Comparison of ENCODE assay signal across 13 cellular contexts in the genomic region with DNA sequence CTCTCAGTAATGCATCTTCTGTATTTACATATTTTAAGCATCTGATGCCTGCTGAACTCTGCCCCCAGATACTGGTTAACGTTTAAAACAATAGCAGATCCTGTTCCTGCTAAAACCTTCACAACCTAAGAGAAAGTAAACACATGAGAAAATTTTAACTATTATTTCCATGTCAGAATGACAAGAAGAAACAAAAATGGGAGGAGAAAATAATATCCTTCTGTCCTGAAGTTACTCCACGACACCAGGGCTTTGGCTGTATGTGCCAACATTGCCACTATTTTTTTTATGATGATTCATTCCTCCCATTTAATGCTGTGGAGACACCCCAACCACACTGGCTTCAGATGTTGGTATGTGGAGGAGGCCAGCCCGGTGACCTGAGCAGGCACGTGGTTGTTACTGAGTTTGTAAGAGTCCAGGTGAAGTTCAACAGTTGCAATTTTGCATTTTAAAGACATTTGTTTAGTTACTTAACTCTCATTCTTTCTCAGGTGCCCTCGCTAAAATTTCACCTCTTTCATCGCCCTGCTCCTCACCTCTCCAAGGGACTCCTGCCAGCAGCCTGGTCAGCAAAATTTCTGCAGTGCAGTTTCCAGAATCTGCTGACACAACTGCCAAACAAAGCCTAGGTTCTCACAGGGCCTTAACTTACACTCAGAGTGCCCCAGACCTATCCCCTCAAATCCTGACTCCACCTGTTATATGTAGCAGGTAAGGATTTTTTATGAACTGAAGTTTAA.
DNase-seq lines count a peak whose midpoint lies in the region; ATAC-seq and TF ChIP-seq lines count a peak whose summit lies in the region.
"Had no signal": no experiment of that assay in that cellular context is flagged by ENCODE, and none has a peak within 500 bp of the region (broad histone marks: within the 10 kb centered on the region; RNA-seq: fewer than 3 reads in every experiment).

No MANE protein-coding gene starts in this region.

- H3K9me2 ChIP-seq in MM.1S (replicated peaks; ENCODE audit: insufficient read depth, low read length): no peaks in the 10 kb centered on the region

- peak overlapping the region; percentile 17; the same call in 1 of the 2 replicates for H3K27ac ChIP-seq in MM.1S (ENCODE audit: low read length)
- H3K27ac ChIP-seq: BLaER1 had no signal

- 0 out of 2 replicates have a peak, but pooled peaks cover 6% of the 10 kb centered on the region for H3K4me1 ChIP-seq in MM.1S (ENCODE audit: low read length)
- H3K4me1 ChIP-seq: BLaER1 had no signal

- H3K4me3 ChIP-seq in MM.1S (ENCODE audit: low read length): no peak overlapping the region
- H3K4me3 ChIP-seq in epithelial cell of proximal tubule (ENCODE audit: low read depth, low read length): no peak overlapping the region
- H3K4me3 ChIP-seq: BLaER1, lung had no signal

- no peak overlapping the region for H2AFZ ChIP-seq in MM.1S (ENCODE audit: low read length)

- 0 out of 2 replicates have a peak, but pooled peaks cover 4% of the 10 kb centered on the region for H3F3A ChIP-seq in MM.1S (ENCODE audit: insufficient read depth, low read length)

- H3K79me2 ChIP-seq in MM.1S (ENCODE audit: low read length): no peaks in the 10 kb centered on the region

- no peaks in the 10 kb centered on the region for H4K20me1 ChIP-seq in MM.1S (ENCODE audit: insufficient read depth, low read length)
- H4K20me1 ChIP-seq: BLaER1 had no signal

- H3K4me2 ChIP-seq in MM.1S (ENCODE audit: low read depth, low read length): peak overlapping the region; percentile 11; the same call in 1 of the 2 replicates
- H3K4me2 ChIP-seq: BLaER1 had no signal

- TF ChIP-seq CTCF in MM.1S (IDR thresholded peaks at IDR 0.05; ENCODE audit: low read length) (no peak), epithelial cell of proximal tubule (conservative IDR thresholded peaks at IDR 0.05; ENCODE audit: low read depth, low read length) (no peak)

- H3K9me3 ChIP-seq in MM.1S (replicated peaks; ENCODE audit: insufficient read depth, low read length): no peaks in the 10 kb centered on the region
- H3K9me3 ChIP-seq: BLaER1 had no signal

- H3K27me3 ChIP-seq in MM.1S (replicated peaks; ENCODE audit: insufficient read depth, low read length): no peaks in the 10 kb centered on the region
- H3K27me3 ChIP-seq: BLaER1 had no signal

- no peak for ATAC-seq in GM21360 (IDR thresholded peaks at IDR 0.05; ENCODE audit: unreplicated experiment)
- ATAC-seq: activated naive CD8-positive, alpha-beta T cell treated with anti-CD3 and anti-CD28 coated beads, Interleukin-2, amount 50 U/mL, for 24 hours had no signal

- no peaks in the 10 kb centered on the region for H3K36me3 ChIP-seq in MM.1S (replicated peaks; ENCODE audit: insufficient read depth, low read length)
- H3K36me3 ChIP-seq: BLaER1 had no signal

- H3K9ac ChIP-seq in MM.1S (ENCODE audit: low read length): no peak overlapping the region
- H3K9ac ChIP-seq: BLaER1 had no signal

- DNase-seq in AG08395 (ENCODE audit: low spot score) (peak; percentile 5), MM.1S (peak; percentile 73), epithelial cell of proximal tubule (ENCODE audit: low read depth) (peak; percentile 52), lung microvascular endothelial cell (ENCODE audit: low read depth in 2 of 2) (peak; percentile 8 to 38)
- DNase-seq in stimulated activated CD4-positive, alpha-beta T cell treated with anti-CD3 and anti-CD28 coated beads, Interleukin-1b, Interleukin-23, amount 100 ng/mL, for 48 hours: no peak
- no peak for DNase-seq in stimulated activated CD4-positive, alpha-beta T cell treated with anti-CD3 and anti-CD28 coated beads, Interleukin-4, amount 100 ng/mL, for 24 hours
- no peak for DNase-seq in activated effector memory CD4-positive, alpha-beta T cell treated with anti-CD3 and anti-CD28 coated beads, Interleukin-2, amount 50 U/mL, for 16 hours
- DNase-seq: activated CD4-positive, alpha-beta T cell treated with anti-CD3 and anti-CD28 coated beads for 1 hour; activated naive CD8-positive, alpha-beta T cell treated with anti-CD3 and anti-CD28 coated beads, Interleukin-2, amount 50 U/mL, for 24 hours; GOT3 had no signal

Comparison
In these comparisons a context has a peak if more than half of its experiments do, and no peak if none do; other contexts are left out.
1. DNase-seq: peak in AG08395 (single experiment), MM.1S (single experiment), epithelial cell of proximal tubule (single experiment) and lung microvascular endothelial cell (2 of 2); none in stimulated activated CD4-positive, alpha-beta T cell treated with anti-CD3 and anti-CD28 coated beads, Interleukin-1b, Interleukin-23, amount 100 ng/mL, for 48 hours (single experiment), stimulated activated CD4-positive, alpha-beta T cell treated with anti-CD3 and anti-CD28 coated beads, Interleukin-4, amount 100 ng/mL, for 24 hours (single experiment) and activated effector memory CD4-positive, alpha-beta T cell treated with anti-CD3 and anti-CD28 coated beads, Interleukin-2, amount 50 U/mL, for 16 hours (single experiment).